Comparison of ENCODE assay signal across 9 cellular contexts in the genomic region with DNA sequence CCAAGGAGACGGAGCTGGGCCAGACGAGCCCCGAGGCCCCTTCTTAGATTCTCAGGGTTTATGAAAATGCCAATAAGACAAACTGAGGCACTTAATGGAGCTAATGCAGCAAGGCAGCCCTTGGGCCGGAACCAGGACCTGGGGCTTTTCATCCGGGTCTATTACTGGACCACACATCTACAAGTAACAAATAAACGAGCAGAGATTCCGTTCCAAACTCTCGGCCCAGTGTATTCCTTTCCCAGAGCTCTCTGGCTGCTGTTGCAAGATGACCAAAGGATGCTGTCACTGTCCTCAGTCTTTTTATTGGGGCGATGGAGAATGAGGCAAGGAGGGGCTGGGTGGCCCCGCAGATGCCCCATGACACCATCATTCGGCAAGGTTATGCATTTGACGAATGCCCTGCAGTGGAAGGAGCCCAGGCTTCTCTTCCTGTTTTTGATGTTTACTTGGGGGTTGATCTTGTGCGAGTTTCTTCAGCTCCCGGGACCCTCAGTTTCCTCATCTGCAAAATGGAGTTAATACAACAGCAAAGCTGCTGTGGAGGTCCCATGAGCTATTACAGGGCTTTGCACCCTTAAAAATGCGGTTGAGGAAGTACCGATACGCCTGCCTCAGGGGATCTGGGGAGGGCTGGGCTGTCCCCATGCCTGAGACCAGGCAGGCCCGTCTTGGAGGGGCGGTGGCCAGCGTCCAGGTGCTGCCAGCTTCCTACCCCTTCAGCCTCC. TPM values are rescaled to one million over a fixed set of nuclear protein-coding genes. Genes with fewer than 3 reads are reported as not detected.
DNase-seq lines count a peak whose midpoint lies in the region; ATAC-seq and TF ChIP-seq lines count a peak whose summit lies in the region.
"Had no signal": no experiment of that assay in that cellular context is flagged by ENCODE, and none has a peak within 500 bp of the region (broad histone marks: within the 10 kb centered on the region; RNA-seq: fewer than 3 reads in every experiment).

No MANE protein-coding gene starts in this region.

- H4K20me1 ChIP-seq in neural progenitor cell (ENCODE audit: low read depth) = peaks cover 34% of the 10 kb centered on the region

- peak overlapping the region; percentile 51 for H3K4me3 ChIP-seq in CD8-positive, alpha-beta T cell (ENCODE audit: low read depth, low read length)
- peak overlapping the region; percentile 54 for H3K4me3 ChIP-seq in ectodermal cell (ENCODE audit: insufficient read depth, low read depth, low read length)
- peak overlapping the region; percentile 74 for H3K4me3 ChIP-seq in neural progenitor cell

- intact Hi-C loops in CD8-positive, alpha-beta T cell (cut with DNase I, micrococcal nuclease) = no loop called here

- H3K27ac ChIP-seq in CD8-positive, alpha-beta T cell (ENCODE audit: low read depth, low read length) = no peak overlapping the region
- H3K27ac ChIP-seq in ectodermal cell (ENCODE audit: insufficient read depth, low read depth, low read length, poor library complexity, severe bottlenecking) (no peak overlapping the region), neural progenitor cell (no peak overlapping the region)

- H3K9ac ChIP-seq in neural progenitor cell = no peak overlapping the region

- peak overlapping the region; percentile 70 for H3K4me3 Mint-ChIP-seq in CD8-positive, alpha-beta T cell
- peak overlapping the region; percentile 80 for H3K4me3 Mint-ChIP-seq in neural progenitor cell

- peaks cover 2% of the 10 kb centered on the region for H3K36me3 Mint-ChIP-seq in CD8-positive, alpha-beta T cell
- H3K36me3 Mint-ChIP-seq in neural progenitor cell = no peaks in the 10 kb centered on the region

- POLR2A ChIA-PET in CD8-positive, alpha-beta T cell (lab: Charles Lee) = no interaction called here

- H3K9me3 Mint-ChIP-seq in CD8-positive, alpha-beta T cell = no peaks in the 10 kb centered on the region
- H3K9me3 Mint-ChIP-seq in neural progenitor cell = no peaks in the 10 kb centered on the region

- H3K27me3 Mint-ChIP-seq in CD8-positive, alpha-beta T cell (ENCODE audit: low read depth) = peaks cover 40% of the 10 kb centered on the region
- H3K27me3 Mint-ChIP-seq in neural progenitor cell (ENCODE audit: insufficient read depth, low read depth) = peaks cover 47% of the 10 kb centered on the region

- H3K4me1 ChIP-seq in CD8-positive, alpha-beta T cell (ENCODE audit: insufficient read depth, low read length) = peaks cover 12% of the 10 kb centered on the region
- H3K4me1 ChIP-seq in ectodermal cell (ENCODE audit: control insufficient read depth, insufficient read depth, low read length) (peaks cover 32% of the 10 kb centered on the region), neural progenitor cell (peaks cover 44% of the 10 kb centered on the region)

- no peak for DNase-seq in CD8-positive, alpha-beta T cell
- DNase-seq in neural progenitor cell (ENCODE audit: low spot score) (no peak), ecto neural progenitor cell (ENCODE audit: low spot score) (no peak), NCI-H524 treated with DMSO at 0.1 percent for 48 hours (lab: John Stamatoyannopoulos, UW) (no peak), germinal center (ENCODE audit: low spot score) (no peak)

- H3K9me3 ChIP-seq in CD8-positive, alpha-beta T cell (ENCODE audit: low read length) = no peaks in the 10 kb centered on the region
- H3K9me3 ChIP-seq in ectodermal cell (ENCODE audit: control insufficient read depth, low read length) (no peaks in the 10 kb centered on the region), neural progenitor cell (ENCODE audit: low read depth) (no peaks in the 10 kb centered on the region)

- WGBS in ectodermal cell, 2 experiments = 55 to 56% methylated on average over 20 of the region's 20 CpGs

- TF ChIP-seq CTCF in CD8-positive, alpha-beta T cell (IDR thresholded peaks at IDR 0.05) = no peak
- TF ChIP-seq CTCF in neural progenitor cell (IDR thresholded peaks at IDR 0.05) = no peak

- peaks cover 28% of the 10 kb centered on the region for H3K27me3 ChIP-seq in CD8-positive, alpha-beta T cell (ENCODE audit: insufficient read depth, low read length)
- peaks cover 88% of the 10 kb centered on the region for H3K27me3 ChIP-seq in ectodermal cell (ENCODE audit: control insufficient read depth, insufficient read depth, low read length, poor library complexity, severe bottlenecking)
- peaks cover 95% of the 10 kb centered on the region for H3K27me3 ChIP-seq in neural progenitor cell

- H3K27ac Mint-ChIP-seq in CD8-positive, alpha-beta T cell = no peak overlapping the region
- no peak overlapping the region for H3K27ac Mint-ChIP-seq in neural progenitor cell

- H3K79me2 ChIP-seq in neural progenitor cell (ENCODE audit: low read depth) = no peaks in the 10 kb centered on the region

- peaks cover 14% of the 10 kb centered on the region for H3K4me1 Mint-ChIP-seq in CD8-positive, alpha-beta T cell (ENCODE audit: low read depth)
- peaks cover 11% of the 10 kb centered on the region for H3K4me1 Mint-ChIP-seq in neural progenitor cell

- peak overlapping the region; percentile 99 for H3K4me2 ChIP-seq in neural progenitor cell

- peak overlapping the region; percentile 84 for H2AFZ ChIP-seq in neural progenitor cell (replicated peaks)

- no peak for ATAC-seq in CD8-positive, alpha-beta T cell
- ATAC-seq in HG03432 (IDR thresholded peaks at IDR 0.05; ENCODE audit: unreplicated experiment) (peak; percentile 5), HG03342 (IDR thresholded peaks at IDR 0.05; ENCODE audit: unreplicated experiment) (no peak)

- H3K36me3 ChIP-seq in CD8-positive, alpha-beta T cell (ENCODE audit: insufficient read depth, low read length) = no peaks in the 10 kb centered on the region
- no peaks in the 10 kb centered on the region for H3K36me3 ChIP-seq in ectodermal cell (ENCODE audit: control insufficient read depth, insufficient read depth, low read length)
- no peaks in the 10 kb centered on the region for H3K36me3 ChIP-seq in neural progenitor cell

- CTCF ChIA-PET in CD8-positive, alpha-beta T cell (lab: Charles Lee) = interaction anchor here (1.0 to 2.7 kb wide), 3 partner anchors 18 to 27 kb away, joined by 3 to 9 read pairs (median 5); no protein-coding TSS in a partner anchor

- H3F3A ChIP-seq in neural progenitor cell (ENCODE audit: low read depth) = peaks cover 31% of the 10 kb centered on the region

RNA-seq across cellular contexts. Expression of a gene that starts 1.1 kb away (rescaled TPM):
- under 1 TPM; 0.08 TPM for total RNA-seq in CD8-positive, alpha-beta T cell
- 3.0 TPM for polyA plus RNA-seq in ectodermal cell (2013, experiment 1 of 4)
- 2.8 TPM for polyA plus RNA-seq in ectodermal cell (2013, experiment 2 of 4)
- 2.8 TPM for polyA plus RNA-seq in ectodermal cell (2013, experiment 3 of 4)
- 2.6 TPM for polyA plus RNA-seq in ectodermal cell (2013, experiment 4 of 4)
- 0.45 and 2.4 TPM in 2 replicates for total RNA-seq in neural progenitor cell (ENCODE audit: low replicate concordance)

RNA-seq across cellular contexts. Expression of a gene that starts 54.8 kb away (rescaled TPM):
- total RNA-seq in CD8-positive, alpha-beta T cell = 100 to 1,000 TPM; 154 to 155 TPM
- 1.4 TPM for polyA plus RNA-seq in ectodermal cell (2013, experiment 1 of 4)
- 1.2 TPM for polyA plus RNA-seq in ectodermal cell (2013, experiment 2 of 4)
- 1.8 TPM for polyA plus RNA-seq in ectodermal cell (2013, experiment 3 of 4)
- polyA plus RNA-seq in ectodermal cell (2013, experiment 4 of 4) = 1.1 TPM
- 0.90 and 0.99 TPM in 2 replicates for total RNA-seq in neural progenitor cell (ENCODE audit: low replicate concordance)
- total RNA-seq: endothelial cell of umbilical vein had no signal
- polyA plus RNA-seq: endothelial cell of umbilical vein had no signal

Comparison
In these comparisons a context has a peak if more than half of its experiments do, and no peak if none do; other contexts are left out.
1. RNA of a gene that starts 54.8 kb away (total RNA-seq): 154 to 155 TPM in CD8-positive, alpha-beta T cell; 0.90 to 0.99 TPM in neural progenitor cell; every median in the first group is over 10 times any median in the second.
2. Peak in every context shown above with its lines, with median percentiles within 50 percentile points of each other: H3K4me3 ChIP-seq.